ENCODE assay signal across 12 cellular contexts in genomic region chr11:111922803-111923202, GRCh38. TPM values are rescaled to one million over a fixed set of nuclear protein-coding genes. Genes with fewer than 3 reads are reported as not detected.
DNase-seq lines count a peak whose midpoint lies in the region; ATAC-seq, FAIRE-seq and TF ChIP-seq lines count a peak whose summit lies in the region.
"Had no signal": no experiment of that assay in that cellular context is flagged by ENCODE, and none has a peak within 500 bp of the region (broad histone marks: within the 10 kb centered on the region; RNA-seq: fewer than 3 reads in every experiment).

No MANE protein-coding gene starts in this region.

- no peaks in the 10 kb centered on the region for H3K9me3 ChIP-seq in GM23248 (ENCODE audit: low read depth)
- H3K9me3 ChIP-seq in astrocyte (ENCODE audit: insufficient read depth, low read depth, low read length), result no peaks in the 10 kb centered on the region
- H3K9me3 ChIP-seq in right atrium auricular region, result no peaks in the 10 kb centered on the region
- H3K9me3 ChIP-seq in skeletal muscle satellite cell (replicated peaks; ENCODE audit: low read length), result no peaks in the 10 kb centered on the region

- ATAC-seq in HG03280 (IDR thresholded peaks at IDR 0.05; ENCODE audit: unreplicated experiment) (no peak), HG03460 (IDR thresholded peaks at IDR 0.05; ENCODE audit: unreplicated experiment) (no peak)

- FAIRE-seq in astrocyte (lab: Jason Lieb, UNC), result no peak

- H3K36me3 ChIP-seq in GM23248 (ENCODE audit: low read depth), result no peaks in the 10 kb centered on the region
- no peaks in the 10 kb centered on the region for H3K36me3 ChIP-seq in astrocyte (ENCODE audit: insufficient read depth, low read length)
- no peaks in the 10 kb centered on the region for H3K36me3 ChIP-seq in right atrium auricular region
- no peaks in the 10 kb centered on the region for H3K36me3 ChIP-seq in skeletal muscle satellite cell (ENCODE audit: insufficient read depth, low read length)

- H3K36me3 Mint-ChIP-seq in astrocyte (ENCODE audit: low read depth, unreplicated experiment), result no peaks in the 10 kb centered on the region

- TF ChIP-seq CTCF in astrocyte (IDR thresholded peaks at IDR 0.05; ENCODE audit: insufficient read depth, low read depth, low read length) (no peak), right atrium auricular region (IDR thresholded peaks at IDR 0.05) (no peak)

- H4K20me1 ChIP-seq in GM23248 (ENCODE audit: insufficient read depth) (no peaks in the 10 kb centered on the region), astrocyte (ENCODE audit: insufficient read depth, low read length) (no peaks in the 10 kb centered on the region)

- DNase-seq in GM23248, result peak; percentile 93
- peak; percentile 72 for DNase-seq in astrocyte (ENCODE audit: low read depth)
- no peak for DNase-seq in right atrium auricular region (ENCODE audit: low spot score)
- DNase-seq in NCI-H526 treated with DMSO at 0.1 percent for 48 hours (lab: John Stamatoyannopoulos, UW), result no peak
- no peak for DNase-seq in SKM-1 treated with dmso at 0.1 percent for 144 hours (lab: John Stamatoyannopoulos, UW; ENCODE audit: unreplicated experiment)
- DNase-seq: activated CD4-positive, alpha-beta T cell treated with anti-CD3 and anti-CD28 coated beads, Interleukin-2, amount 50 U/mL, for 48 hours; glutamatergic neuron; NCI-H2171 treated with DMSO at 0.1 percent for 48 hours; stimulated activated CD4-positive, alpha-beta T cell treated with anti-CD3 and anti-CD28 coated beads, Interleukin-4, amount 100 ng/mL, for 24 hours had no signal

- peak overlapping the region; percentile 12 for H3K27ac Mint-ChIP-seq in astrocyte (ENCODE audit: unreplicated experiment)

- H3K27ac ChIP-seq in GM23248 (peak overlapping the region; percentile 96), astrocyte (ENCODE audit: low read depth, low read length) (no peak overlapping the region), right atrium auricular region (peak overlapping the region; percentile 92 to 98)

- no peak overlapping the region for H3K4me3 Mint-ChIP-seq in astrocyte (ENCODE audit: unreplicated experiment)

- H3K79me2 ChIP-seq in GM23248 (ENCODE audit: insufficient read depth) (no peaks in the 10 kb centered on the region), astrocyte (ENCODE audit: insufficient read depth, low read length) (no peaks in the 10 kb centered on the region)

- H2AFZ ChIP-seq in GM23248 (peak overlapping the region; percentile 78), astrocyte (ENCODE audit: low read depth, low read length) (no peak overlapping the region)

- no peaks in the 10 kb centered on the region for H3K9me3 Mint-ChIP-seq in astrocyte (ENCODE audit: unreplicated experiment)

- H3K4me1 ChIP-seq in GM23248 (ENCODE audit: insufficient read depth) (peaks cover 35% of the 10 kb centered on the region), astrocyte (ENCODE audit: insufficient read depth, low read length) (peaks cover 21% of the 10 kb centered on the region), right atrium auricular region (peaks cover 0 to 74% of the 10 kb centered on the region in 2 donors), skeletal muscle satellite cell (ENCODE audit: control insufficient read depth, insufficient read depth, low read length) (peaks cover 52% of the 10 kb centered on the region)

- H3K4me3 ChIP-seq in GM23248 (peak overlapping the region; percentile 58), astrocyte (ENCODE audit: insufficient read depth, low read depth, low read length) (no peak overlapping the region), right atrium auricular region (peak overlapping the region; percentile 4 to 33), skeletal muscle satellite cell (ENCODE audit: low read length) (peak overlapping the region; percentile 23)

- WGBS in GM23248 (ENCODE audit: low coverage in 1 of 2, low lambda C conversion rate in 2 of 2, missing lambda C conversion rate in 2 of 2), 2 experiments, result 0 to 1% methylated on average over 2 of the region's 2 CpGs

- no peaks in the 10 kb centered on the region for H3K9me2 ChIP-seq in GM23248 (ENCODE audit: insufficient read depth)

- H3F3A ChIP-seq in GM23248 (ENCODE audit: insufficient read depth), result peaks cover 33% of the 10 kb centered on the region

- H3K4me2 ChIP-seq in GM23248 (ENCODE audit: unreplicated experiment) (peak overlapping the region; percentile 89), astrocyte (ENCODE audit: low read length) (peak overlapping the region; percentile 58), skeletal muscle satellite cell (ENCODE audit: low read length) (peak overlapping the region; percentile 61)

- H3K9ac ChIP-seq in GM23248 (peak overlapping the region; percentile 80), astrocyte (ENCODE audit: low read length) (peak overlapping the region; percentile 25), skeletal muscle satellite cell (ENCODE audit: low read depth, low read length) (peak overlapping the region; percentile 69)

- peaks cover 9% of the 10 kb centered on the region for H3K4me1 Mint-ChIP-seq in astrocyte (ENCODE audit: low read depth, unreplicated experiment)

- no peaks in the 10 kb centered on the region for H3K27me3 ChIP-seq in GM23248 (replicated peaks; ENCODE audit: insufficient read depth)
- no peaks in the 10 kb centered on the region for H3K27me3 ChIP-seq in astrocyte (ENCODE audit: insufficient read depth, low read length)
- H3K27me3 ChIP-seq in right atrium auricular region, result no peaks in the 10 kb centered on the region
- H3K27me3 ChIP-seq in skeletal muscle satellite cell (ENCODE audit: control insufficient read depth, insufficient read depth, low read length), result no peaks in the 10 kb centered on the region

- in situ Hi-C loops in GM23248 (cut with MboI), result no loop called here

- peaks cover 4% of the 10 kb centered on the region for H3K27me3 Mint-ChIP-seq in astrocyte (ENCODE audit: low read depth, unreplicated experiment)

RNA-seq across cellular contexts. Expression of gene C11orf52, which starts 4.1 kb away (rescaled TPM):
- total RNA-seq in GM23248 (2014; rRNA removed; shearing (Covaris generic)), result 2.1 and 3.5 TPM in 2 replicates
- polyA plus RNA-seq in GM23248 (2016; fragmentation: Nextera tagmentation; extraction: Ambion mirVana), result 0.78 and 1.2 TPM in 2 replicates
- total RNA-seq in astrocyte (0.50 and 0.60 TPM in 2 replicates), right atrium auricular region (1 to 10 TPM; 1.5 to 8.3 TPM)
- total RNA-seq in skeletal muscle satellite cell (2012; rRNA removed), result not detected in 2 replicates

RNA-seq across cellular contexts. Expression of gene HSPB2, which starts 10.3 kb away (rescaled TPM):
- 0.38 and 1.2 TPM in 2 replicates for total RNA-seq in GM23248 (2014; rRNA removed; shearing (Covaris generic))
- polyA plus RNA-seq in GM23248 (2016; fragmentation: Nextera tagmentation; extraction: Ambion mirVana), result 7.5 and 8.4 TPM in 2 replicates
- total RNA-seq in astrocyte, result not detected in 2 replicates
- total RNA-seq in right atrium auricular region, result 10 to 100 TPM in 1 of 2 donors, 1 to 10 TPM in 1; 5.5 to 13.0 TPM
- under 0.01 and 1.5 TPM in 2 replicates for total RNA-seq in skeletal muscle satellite cell (2012; rRNA removed)

RNA-seq across cellular contexts. Expression of gene CRYAB, which starts 11.2 kb away (rescaled TPM):
- total RNA-seq in GM23248 (2014; rRNA removed; shearing (Covaris generic)), result 91.0 and 104 TPM in 2 replicates
- polyA plus RNA-seq in GM23248 (2016; fragmentation: Nextera tagmentation; extraction: Ambion mirVana), result 454 and 455 TPM in 2 replicates
- total RNA-seq in astrocyte (4.1 and 5.7 TPM in 2 replicates), right atrium auricular region (1,000 to 10,000 TPM; 2,961 to 3,608 TPM)
- total RNA-seq in skeletal muscle satellite cell (2012; rRNA removed), result 23.1 and 30.1 TPM in 2 replicates

RNA-seq across cellular contexts. Expression of gene DIXDC1, which starts 14.3 kb away (rescaled TPM):
- total RNA-seq in GM23248 (2014; rRNA removed; shearing (Covaris generic)), result 22.7 and 22.9 TPM in 2 replicates
- 10.4 and 10.8 TPM in 2 replicates for polyA plus RNA-seq in GM23248 (2016; fragmentation: Nextera tagmentation; extraction: Ambion mirVana)
- total RNA-seq in astrocyte (16.5 and 17.3 TPM in 2 replicates), right atrium auricular region (10 to 100 TPM; 25.7 to 50.9 TPM)
- total RNA-seq in skeletal muscle satellite cell (2012; rRNA removed), result 11.2 and 14.9 TPM in 2 replicates

RNA-seq across cellular contexts. Expression of gene CFAP68, which starts 43.5 kb away (rescaled TPM):
- 7.6 and 9.9 TPM in 2 replicates for total RNA-seq in GM23248 (2014; rRNA removed; shearing (Covaris generic))
- 20.2 and 23.8 TPM in 2 replicates for polyA plus RNA-seq in GM23248 (2016; fragmentation: Nextera tagmentation; extraction: Ambion mirVana)
- total RNA-seq in astrocyte, result 18.4 and 18.8 TPM in 2 replicates
- 10 to 100 TPM; 27.7 to 40.9 TPM for total RNA-seq in right atrium auricular region
- 8.4 and 14.6 TPM in 2 replicates for total RNA-seq in skeletal muscle satellite cell (2012; rRNA removed)

Comparison
In these comparisons a context has a peak if more than half of its experiments do, and no peak if none do; other contexts are left out.
1. DNase-seq: peak in GM23248 (single experiment) and astrocyte (single experiment); none in right atrium auricular region (single experiment), NCI-H526 treated with DMSO at 0.1 percent for 48 hours (single experiment) and SKM-1 treated with dmso at 0.1 percent for 144 hours (single experiment).
2. H3K9ac ChIP-seq: peak in every context shown above with its lines; median percentile 80 in GM23248; 69 in skeletal muscle satellite cell; 25 in astrocyte.
3. RNA of gene CRYAB, which starts 11.2 kb away (total RNA-seq): 2,961 to 3,608 TPM in right atrium auricular region; 91.0 to 104 TPM in GM23248 and 4.1 to 5.7 TPM in astrocyte; every median in the first group is over 10 times any median in the second.
4. Peak in every context shown above with its lines, with median percentiles within 50 percentile points of each other: H3K4me2 ChIP-seq.